In the genomic region with DNA sequence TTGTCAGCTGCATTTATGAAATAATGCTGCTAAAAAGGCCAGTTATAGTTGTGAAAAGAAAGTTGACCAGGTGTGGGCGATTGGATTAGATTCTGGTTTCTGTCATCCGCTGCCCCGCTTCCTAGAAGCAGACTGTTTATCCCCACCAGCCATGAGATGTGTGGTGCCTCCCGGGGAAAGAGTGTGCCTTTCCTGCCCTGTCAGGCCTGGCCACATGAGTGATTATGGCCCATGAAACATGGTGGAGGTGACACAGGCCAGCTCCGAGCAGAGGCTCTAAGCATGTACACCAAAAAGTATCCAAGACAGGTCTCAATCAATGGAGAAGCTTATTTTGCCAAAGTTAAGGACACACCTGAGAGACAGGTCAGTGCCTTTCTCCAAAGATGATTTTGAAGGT, we compare ENCODE assay signal across 18 cellular contexts.
DNase-seq lines count a peak whose midpoint lies in the region; ATAC-seq, FAIRE-seq and TF ChIP-seq lines count a peak whose summit lies in the region.
"Had no signal": no experiment of that assay in that cellular context is flagged by ENCODE, and none has a peak within 500 bp of the region (broad histone marks: within the 10 kb centered on the region; RNA-seq: fewer than 3 reads in every experiment).

No MANE protein-coding gene starts in this region.

- no peaks in the 10 kb centered on the region for H3K79me2 ChIP-seq in K562 (ENCODE audit: control insufficient read depth, insufficient read depth, low read length)

- intact Hi-C loops in K562 (cut with micrococcal nuclease) (loop anchor here (1.0 kb wide), 1 partner anchor 18 kb away; no protein-coding TSS in a partner anchor), A673 (cut with micrococcal nuclease; ENCODE audit: unreplicated experiment) (no loop called here)

- H3K27me3 ChIP-seq in K562 (ENCODE audit: control insufficient read depth in 2 of 2, insufficient read depth in 2 of 2, low read length in 2 of 2) (no peaks in the 10 kb centered on the region), neuronal stem cell (ENCODE audit: control insufficient read depth in 3 of 3, insufficient read depth in 3 of 3, low read depth in 1 of 3, low read length in 3 of 3) (peaks cover 0 to 18% (median 0%) of the 10 kb centered on the region in 3 experiments), A673 (replicated peaks; ENCODE audit: insufficient read depth, low read depth, low read length, poor library complexity) (no peaks in the 10 kb centered on the region)
- H3K27me3 ChIP-seq: suprapubic skin had no signal

- H3K9ac ChIP-seq in K562 (ENCODE audit: insufficient read depth in 1 of 2, low read depth in 2 of 2, low read length in 2 of 2) (peak overlapping the region; percentile 65 to 84; a peak in 3 of 4 replicates), neuronal stem cell (ENCODE audit: low read depth, low read length, poor library complexity) (no peak overlapping the region)

- H3K4ac ChIP-seq in neuronal stem cell (ENCODE audit: low read length) = no peak overlapping the region

- H2AFZ ChIP-seq in K562 (ENCODE audit: low read depth, low read length) (peak overlapping the region; percentile 89), neuronal stem cell (ENCODE audit: low read length) (no peak overlapping the region)

- no peak overlapping the region for H2BK120ac ChIP-seq in neuronal stem cell (ENCODE audit: low read depth, low read length)

- H3K9me3 ChIP-seq in K562 (replicated peaks; ENCODE audit: control insufficient read depth, insufficient read depth, low read depth, low read length) (no peaks in the 10 kb centered on the region), neuronal stem cell (replicated peaks in 1 of 2; ENCODE audit: control insufficient read depth in 2 of 2, insufficient read depth in 1 of 2, low read depth in 1 of 2, low read length in 2 of 2) (no peaks in the 10 kb centered on the region), A673 (ENCODE audit: low read depth, low read length, poor library complexity, severe bottlenecking) (no peaks in the 10 kb centered on the region)
- H3K9me3 ChIP-seq: suprapubic skin had no signal

- peaks cover 15 to 30% of the 10 kb centered on the region in 2 experiments for H3K4me1 ChIP-seq in K562 (replicated peaks in 1 of 2; ENCODE audit: control insufficient read depth in 2 of 2, insufficient read depth in 2 of 2, low read length in 2 of 2)
- peaks cover 0 to 12% of the 10 kb centered on the region in 2 donors for H3K4me1 ChIP-seq in neuronal stem cell (ENCODE audit: control insufficient read depth in 2 of 2, insufficient read depth in 1 of 2, low read depth in 1 of 2, low read length in 2 of 2)
- H3K4me1 ChIP-seq in A673 (ENCODE audit: insufficient read depth, low read length, poor library complexity, severe bottlenecking) = no peaks in the 10 kb centered on the region
- H3K4me1 ChIP-seq: suprapubic skin had no signal

- H3K9me1 ChIP-seq in K562 (ENCODE audit: control insufficient read depth, insufficient read depth, low read length) = no peaks in the 10 kb centered on the region

- H3K27ac ChIP-seq in K562 (ENCODE audit: extremely low read depth, low read depth, low read length) (peak overlapping the region; percentile 77), neuronal stem cell (replicated peaks; ENCODE audit: low read length) (no peak overlapping the region), A673 (ENCODE audit: low read depth, low read length, poor library complexity, severe bottlenecking) (no peak overlapping the region)
- H3K27ac ChIP-seq: suprapubic skin had no signal

- no peak overlapping the region for H3K18ac ChIP-seq in neuronal stem cell (ENCODE audit: low read length)

- H2BK5ac ChIP-seq in neuronal stem cell (ENCODE audit: low read length) = no peak overlapping the region

- CTCF ChIA-PET in K562 (lab: Yijun Ruan, JAX; ENCODE audit: low intra/inter-chr PET ratio) = interaction anchor here (1.1 kb wide), 1 partner anchor 98 kb away, joined by 3 read pairs; no protein-coding TSS in a partner anchor
- CTCF ChIA-PET in A673 (lab: Charles Lee) = interaction anchor here (2.1 kb wide), 1 partner anchor 98 kb away, joined by 14 read pairs; no protein-coding TSS in a partner anchor

- TF ChIP-seq EP300 in K562 (IDR thresholded peaks at IDR 0.05; ENCODE audit: low read length) = no peak

- no peak for TF ChIP-seq CTCF in K562 (IDR thresholded peaks at IDR 0.05 in 2 of 3, conservative IDR thresholded peaks at IDR 0.05 in 1 of 3; ENCODE audit: insufficient read depth in 2 of 3, low read depth in 1 of 3, low read length in 3 of 3)
- no peak for TF ChIP-seq CTCF in A673 (conservative IDR thresholded peaks at IDR 0.05; ENCODE audit: low read depth, low read length)

- peak; percentile 6 for FAIRE-seq in K562 (lab: Jason Lieb, UNC)

- no peak overlapping the region for H4K91ac ChIP-seq in neuronal stem cell (ENCODE audit: low read depth, low read length, poor library complexity)

- no peaks in the 10 kb centered on the region for H3K36me3 ChIP-seq in K562 (ENCODE audit: control insufficient read depth, insufficient read depth, low read length)
- H3K36me3 ChIP-seq in neuronal stem cell (replicated peaks in 1 of 2; ENCODE audit: control insufficient read depth in 2 of 2, insufficient read depth in 2 of 2, low read length in 2 of 2) = no peaks in the 10 kb centered on the region
- no peaks in the 10 kb centered on the region for H3K36me3 ChIP-seq in A673 (ENCODE audit: insufficient read depth, low read length, poor library complexity, severe bottlenecking)
- H3K36me3 ChIP-seq: suprapubic skin had no signal

- peak overlapping the region; percentile 19 for H2AK5ac ChIP-seq in neuronal stem cell (ENCODE audit: low read depth, low read length)

- no peak overlapping the region for H2BK15ac ChIP-seq in neuronal stem cell (ENCODE audit: low read length)

- H3K4me2 ChIP-seq in K562 (ENCODE audit: insufficient read depth, low read length) (peak overlapping the region; percentile 57), neuronal stem cell (ENCODE audit: insufficient read depth, low read length, poor library complexity, severe bottlenecking) (no peak overlapping the region)

- no peak overlapping the region for H3K14ac ChIP-seq in neuronal stem cell (ENCODE audit: low read length)

- no peak overlapping the region for H2BK12ac ChIP-seq in neuronal stem cell (ENCODE audit: low read length)

- in situ Hi-C loops in K562 (cut with MboI) = no loop called here

- no peak for TF ChIP-seq RAD21 in K562 (CRISPR knock-in tag; conservative IDR thresholded peaks at IDR 0.05 in 1 of 2, IDR thresholded peaks at IDR 0.05 in 1 of 2)

- ATAC-seq in GM18907 (IDR thresholded peaks at IDR 0.05; ENCODE audit: unreplicated experiment) (peak; percentile 24), HG03139 (IDR thresholded peaks at IDR 0.05; ENCODE audit: unreplicated experiment) (peak; percentile 11), K562 (peak; percentile 66)
- ATAC-seq: activated T-cell treated with anti-CD3 and anti-CD28 coated beads, Interleukin-2, amount 50 U/mL, for 72 hours had no signal

- DNase-seq in K562 (ENCODE audit: extremely low read depth in 1 of 4, low spot score in 3 of 4) (peak; percentile 23 to 46 (median 34)), neuronal stem cell (ENCODE audit: low spot score) (no peak), EL (no peak), A673 (ENCODE audit: low spot score) (no peak), MV-4-11 (lab: John Stamatoyannopoulos, UW) (no peak), NOMO-1 treated with DMSO at 0.1 percent for 48 hours (lab: John Stamatoyannopoulos, UW; ENCODE audit: unreplicated experiment) (no peak)
- DNase-seq: activated CD4-positive, alpha-beta T cell treated with anti-CD3 and anti-CD28 coated beads, Interleukin-2, amount 50 U/mL, for 4 hours; activated T-cell treated with anti-CD3 and anti-CD28 coated beads, Interleukin-2, amount 50 U/mL, for 72 hours; DMS153; Kasumi-1; NCI-H1930; NCI-H526 treated with DMSO at 0.1 percent for 48 hours; nucleus accumbens; SHP77; T-helper 9 cell had no signal

- no peak overlapping the region for H4K8ac ChIP-seq in neuronal stem cell (ENCODE audit: low read depth, low read length)

- no peak for TF ChIP-seq POLR2A in K562 (conservative IDR thresholded peaks at IDR 0.05)

- 28% methylated on average over 4 of the region's 5 CpGs for WGBS in K562 (ENCODE audit: insufficient coverage, low coverage, missing lambda C conversion rate)
- no CpG with 5 or more reads among the region's 5 CpGs for WGBS in neuronal stem cell (ENCODE audit: extremely low coverage in 2 of 2, insufficient read length in 2 of 2, insufficient replicate concordance in 1 of 2), 2 donors

- POLR2A ChIA-PET in K562 (lab: Yijun Ruan, JAX) (interaction anchor here (0.7 to 3.9 kb wide), 4 partner anchors 92 to 241 kb away, joined by 3 to 20 read pairs (median 3); no protein-coding TSS in a partner anchor), A673 (lab: Charles Lee; ENCODE audit: low non-redundant PET) (no interaction called here)

- no peak overlapping the region for H3K23ac ChIP-seq in neuronal stem cell (ENCODE audit: low read depth, low read length, poor library complexity)

- H3K79me1 ChIP-seq in neuronal stem cell (ENCODE audit: low read depth, low read length) = no peaks in the 10 kb centered on the region

- H3K4me3 ChIP-seq in K562 (no peak overlapping the region), neuronal stem cell (ENCODE audit: low read length in 2 of 2) (no peak overlapping the region), A673 (ENCODE audit: low read depth, low read length, poor library complexity, severe bottlenecking) (no peak overlapping the region)
- H3K4me3 ChIP-seq: suprapubic skin had no signal

- BruUV-seq in K562 (replicated peaks; lab: Mats Ljungman, UMichigan) (no TSS peak), A673 (replicated peaks; lab: Mats Ljungman, UMichigan) (no TSS peak)

- no peaks in the 10 kb centered on the region for H4K20me1 ChIP-seq in K562 (replicated peaks; ENCODE audit: control insufficient read depth, insufficient read depth, low read length)

TF ChIP-seq in K562, 482 proteins besides CTCF, POLR2A, EP300 and RAD21 (continues in another document):
- TF ChIP-seq HMG20B (CRISPR knock-in tag; IDR thresholded peaks at IDR 0.05) (no peak), KLF6 (CRISPR knock-in tag; IDR thresholded peaks at IDR 0.05; ENCODE audit: borderline replicate concordance) (no peak), ZNF830 (CRISPR knock-in tag; IDR thresholded peaks at IDR 0.05) (no peak), YY1 (IDR thresholded peaks at IDR 0.05; ENCODE audit: borderline replicate concordance in 1 of 3, control insufficient read depth in 1 of 3, extremely low read depth in 1 of 3, insufficient read depth in 3 of 3, insufficient read length in 1 of 3, insufficient replicate concordance in 2 of 3, low read depth in 1 of 3, low read length in 2 of 3) (peak in 1 of 3 experiments; percentile 41), MTA1 (IDR thresholded peaks at IDR 0.05; ENCODE audit: borderline replicate concordance) (no peak), ZFX (CRISPR knock-in tag; IDR thresholded peaks at IDR 0.05) (0 out of 2 replicates have a peak, but pooled peaks have one; percentile 26), ID3 (CRISPR knock-in tag; IDR thresholded peaks at IDR 0.05) (0 out of 2 replicates have a peak, but pooled peaks have one; percentile 25), ID3 (tag; IDR thresholded peaks at IDR 0.05) (no peak)

Comparison
In these comparisons a context has a peak if more than half of its experiments do, and no peak if none do; other contexts are left out.
1. ATAC-seq: peak in every context shown above with its lines; median percentile 66 in K562; 24 in GM18907; 11 in HG03139.
2. DNase-seq: peak in K562 (4 of 4); none in neuronal stem cell (single experiment), EL (single experiment), A673 (single experiment), MV-4-11 (single experiment) and NOMO-1 treated with DMSO at 0.1 percent for 48 hours (single experiment).